Comparison of ENCODE assay signal across 15 cellular contexts in genomic region chr14:68974759-68975347, GRCh38. TPM values are rescaled to one million over a fixed set of nuclear protein-coding genes. Genes with fewer than 3 reads are reported as not detected.
DNase-seq lines count a peak whose midpoint lies in the region; ATAC-seq and TF ChIP-seq lines count a peak whose summit lies in the region.
"Had no signal": no experiment of that assay in that cellular context is flagged by ENCODE, and none has a peak within 500 bp of the region (broad histone marks: within the 10 kb centered on the region; RNA-seq: fewer than 3 reads in every experiment).

No MANE protein-coding gene starts in this region.

- H2BK120ac ChIP-seq in trophoblast cell (ENCODE audit: insufficient read depth, low read length, poor library complexity): no peak overlapping the region

- H3K4me3 ChIP-seq in CD4-positive, CD25-positive, alpha-beta regulatory T cell (ENCODE audit: low read depth, low read length): no peak overlapping the region
- H3K4me3 ChIP-seq in epithelial cell of esophagus (ENCODE audit: low read length): no peak overlapping the region
- H3K4me3 ChIP-seq in trophoblast cell (ENCODE audit: low read depth, low read length): no peak overlapping the region
- H3K4me3 ChIP-seq: BLaER1 had no signal

- no peak overlapping the region for H2BK5ac ChIP-seq in trophoblast cell (ENCODE audit: low read depth, low read length, poor library complexity)

- no peak for DNase-seq in CD4-positive, CD25-positive, alpha-beta regulatory T cell
- DNase-seq in RPMI7951 (ENCODE audit: low read depth): peak; percentile 67
- peak; percentile 35 for DNase-seq in epithelial cell of esophagus (ENCODE audit: low read depth)
- DNase-seq in trophoblast cell: no peak
- no peak for DNase-seq in posterior vena cava (ENCODE audit: low spot score)
- no peak for DNase-seq in Kasumi-1 (lab: John Stamatoyannopoulos, UW)
- DNase-seq in NCI-H146 (lab: John Stamatoyannopoulos, UW): no peak
- DNase-seq: activated CD4-positive, alpha-beta T cell treated with anti-CD3 and anti-CD28 coated beads for 36 hours; cerebellar nuclear complex; NCI-H2081; NCI-H82; nephron progenitor cell had no signal

- H3K4me1 Mint-ChIP-seq in CD4-positive, CD25-positive, alpha-beta regulatory T cell: peaks cover 6 to 75% (median 44%) of the 10 kb centered on the region in 4 donors

- intact Hi-C loops in posterior vena cava (cut with DNase I): loop anchor here in 1 of 2 donors (10.0 kb wide), 1 partner anchor 50 kb away; no protein-coding TSS in a partner anchor

- no peak overlapping the region for H4K91ac ChIP-seq in trophoblast cell (ENCODE audit: low read depth, low read length)

- H3K27me3 Mint-ChIP-seq in CD4-positive, CD25-positive, alpha-beta regulatory T cell: peaks cover 5% of the 10 kb centered on the region
- H3K27me3 Mint-ChIP-seq: activated CD4-positive, alpha-beta T cell treated with anti-CD3 and anti-CD28 coated beads for 36 hours had no signal

- H3K4me3 Mint-ChIP-seq in CD4-positive, CD25-positive, alpha-beta regulatory T cell: peak overlapping the region; percentile 15 to 94 (median 78)
- H3K4me3 Mint-ChIP-seq: activated CD4-positive, alpha-beta T cell treated with anti-CD3 and anti-CD28 coated beads for 36 hours had no signal

- peak overlapping the region; percentile 95 to 99 (median 97) for H3K27ac Mint-ChIP-seq in CD4-positive, CD25-positive, alpha-beta regulatory T cell
- H3K27ac Mint-ChIP-seq: IgD-negative memory B cell, nephron progenitor cell had no signal

- no peaks in the 10 kb centered on the region for H3K27me3 ChIP-seq in CD4-positive, CD25-positive, alpha-beta regulatory T cell (ENCODE audit: control insufficient read depth, insufficient read depth, low read length)
- no peaks in the 10 kb centered on the region for H3K27me3 ChIP-seq in trophoblast cell (ENCODE audit: insufficient read depth, low read length)

- WGBS in trophoblast cell (ENCODE audit: extremely low coverage, insufficient coverage, insufficient read length): no CpG with 5 or more reads among the region's 6 CpGs

- H3K18ac ChIP-seq in trophoblast cell (ENCODE audit: low read length): peak overlapping the region; percentile 42

- H4K8ac ChIP-seq in trophoblast cell (ENCODE audit: low read depth, low read length): no peak overlapping the region

- TF ChIP-seq CTCF in epithelial cell of esophagus (IDR thresholded peaks at IDR 0.05; ENCODE audit: insufficient read depth, low read depth, low read length, missing control alignments): no peak

- ATAC-seq in CD4-positive, CD25-positive, alpha-beta regulatory T cell (ENCODE audit: low read depth in 2 of 2): no peak
- ATAC-seq in HG03135 (IDR thresholded peaks at IDR 0.05; ENCODE audit: unreplicated experiment): no peak
- ATAC-seq: activated CD4-positive, alpha-beta T cell treated with anti-CD3 and anti-CD28 coated beads for 36 hours had no signal

- H3K9me3 ChIP-seq in CD4-positive, CD25-positive, alpha-beta regulatory T cell (ENCODE audit: control insufficient read depth in 2 of 2, low read length in 2 of 2): peaks cover 0 to 6% of the 10 kb centered on the region in 2 experiments
- H3K9me3 ChIP-seq in trophoblast cell (ENCODE audit: insufficient read depth, low read depth, low read length): no peaks in the 10 kb centered on the region

- peak overlapping the region; percentile 15 for H3K27ac ChIP-seq in CD4-positive, CD25-positive, alpha-beta regulatory T cell (ENCODE audit: insufficient read depth, low read length, poor library complexity, severe bottlenecking)
- peak overlapping the region; percentile 24 for H3K27ac ChIP-seq in trophoblast cell (ENCODE audit: low read depth, low read length)
- H3K27ac ChIP-seq: BLaER1 had no signal

- peaks cover 13% of the 10 kb centered on the region for H3K36me3 ChIP-seq in CD4-positive, CD25-positive, alpha-beta regulatory T cell (ENCODE audit: control insufficient read depth, insufficient read depth, low read length)
- peaks cover 41 to 53% of the 10 kb centered on the region in 2 experiments for H3K36me3 ChIP-seq in trophoblast cell (ENCODE audit: control insufficient read depth in 1 of 2, insufficient read depth in 2 of 2, low read length in 2 of 2)

- no peak overlapping the region for H3K9ac ChIP-seq in trophoblast cell (ENCODE audit: low read length)
- H3K9ac ChIP-seq: BLaER1 had no signal

- H3K4me1 ChIP-seq in CD4-positive, CD25-positive, alpha-beta regulatory T cell (ENCODE audit: control insufficient read depth, insufficient read depth, low read length, poor library complexity, severe bottlenecking): peaks cover 44% of the 10 kb centered on the region
- peaks cover 43 to 52% of the 10 kb centered on the region in 2 experiments for H3K4me1 ChIP-seq in trophoblast cell (ENCODE audit: control insufficient read depth in 1 of 2, insufficient read depth in 2 of 2, low read length in 2 of 2)

- H3K4me2 ChIP-seq in trophoblast cell (ENCODE audit: low read length): peak overlapping the region; percentile 10

- no peak overlapping the region for H2BK12ac ChIP-seq in trophoblast cell (ENCODE audit: low read length)

- peaks cover 78% of the 10 kb centered on the region for H3K79me2 ChIP-seq in trophoblast cell (ENCODE audit: control insufficient read depth, insufficient read depth, low read length, poor library complexity)

- peaks cover 40% of the 10 kb centered on the region for H3K36me3 Mint-ChIP-seq in CD4-positive, CD25-positive, alpha-beta regulatory T cell

- peak overlapping the region; percentile 12 for H3K14ac ChIP-seq in trophoblast cell (ENCODE audit: low read length)

- peaks cover 0 to 16% (median 0%) of the 10 kb centered on the region in 7 donors for H3K9me3 Mint-ChIP-seq in CD4-positive, CD25-positive, alpha-beta regulatory T cell
- H3K9me3 Mint-ChIP-seq: nephron progenitor cell had no signal

- no peak overlapping the region for H3K23ac ChIP-seq in trophoblast cell (ENCODE audit: low read length)

- H2AFZ ChIP-seq in trophoblast cell (ENCODE audit: insufficient read depth, low read length, poor library complexity): no peak overlapping the region

- peak overlapping the region; percentile 91 for H3K4ac ChIP-seq in trophoblast cell (ENCODE audit: low read depth, low read length)

- H4K12ac ChIP-seq in trophoblast cell (ENCODE audit: low read depth, low read length): no peak overlapping the region

- H3K79me1 ChIP-seq in trophoblast cell (ENCODE audit: low read length): peaks cover 30% of the 10 kb centered on the region

- H2AK5ac ChIP-seq in trophoblast cell (ENCODE audit: low read length): no peak overlapping the region

RNA-seq across cellular contexts. Expression of gene ACTN1, which starts 4.2 kb away (rescaled TPM):
- 47.5 TPM for total RNA-seq in CD4-positive, CD25-positive, alpha-beta regulatory T cell
- polyA plus RNA-seq in CD4-positive, CD25-positive, alpha-beta regulatory T cell: 10 to 100 TPM; 28.3 to 78.8 (median 51.8) TPM
- total RNA-seq in RPMI7951 (2014; rRNA removed; shearing (Covaris generic)): 228 and 231 TPM in 2 replicates
- polyA plus RNA-seq in trophoblast cell (2013): 427 and 440 TPM in 2 replicates
- 100 to 1,000 TPM; 665 to 826 TPM for total RNA-seq in posterior vena cava

Comparison
In these comparisons a context has a peak if more than half of its experiments do, and no peak if none do; other contexts are left out.
1. DNase-seq: peak in RPMI7951 (single experiment) and epithelial cell of esophagus (single experiment); none in CD4-positive, CD25-positive, alpha-beta regulatory T cell (0 of 3), trophoblast cell (0 of 2), posterior vena cava (single experiment), Kasumi-1 (0 of 2) and NCI-H146 (single experiment).